14 cellular contexts compared by ENCODE assay signal in the genomic region with DNA sequence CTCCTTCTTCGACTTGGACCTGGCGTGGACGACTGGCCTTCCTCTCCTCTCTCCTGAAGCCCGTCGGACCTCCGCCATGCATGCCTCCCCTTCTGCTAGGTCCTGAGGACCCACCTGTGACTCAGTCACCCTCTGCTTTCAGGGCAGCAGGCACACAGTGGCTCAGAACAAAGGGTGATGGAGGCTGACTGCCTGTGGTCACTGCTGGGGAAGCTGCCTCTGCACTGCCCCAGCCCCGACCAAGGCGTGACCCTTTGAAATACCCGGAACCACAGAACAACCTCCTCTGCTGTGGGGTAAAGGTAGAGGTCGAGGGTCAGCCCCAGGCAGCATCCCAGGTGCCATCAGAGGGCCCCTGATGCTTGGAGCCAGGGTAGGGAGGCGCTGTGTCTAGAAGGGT. TPM values are rescaled to one million over a fixed set of nuclear protein-coding genes. Genes with fewer than 3 reads are reported as not detected.
A peak's percentile ranks its signal among the peaks of the same experiment; 100 is the strongest.
DNase-seq lines count a peak whose midpoint lies in the region; ATAC-seq and TF ChIP-seq lines count a peak whose summit lies in the region.
"Had no signal": no experiment of that assay in that cellular context is flagged by ENCODE, and none has a peak within 500 bp of the region (broad histone marks: within the 10 kb centered on the region; RNA-seq: fewer than 3 reads in every experiment).

No MANE protein-coding gene starts in this region.

- H3K27ac ChIP-seq in DOHH2 (ENCODE audit: low read depth, low read length) (no peak overlapping the region), SJCRH30 (0 out of 2 replicates have a peak overlapping the region, but pooled peaks have one; percentile 24), right atrium auricular region (peak overlapping the region; percentile 64 to 68), psoas muscle (peak overlapping the region; percentile 50)
- H3K27ac ChIP-seq: cardiac muscle cell had no signal

- H3K79me2 ChIP-seq in DOHH2 (ENCODE audit: control insufficient read depth, low read length): no peaks in the 10 kb centered on the region

- peak overlapping the region; percentile 27; the same call in 1 of the 2 replicates for H3K4me2 ChIP-seq in DOHH2 (ENCODE audit: low read length)

- no peaks in the 10 kb centered on the region for H3K9me2 ChIP-seq in DOHH2 (replicated peaks; ENCODE audit: control insufficient read depth, low read length)

- H3K36me3 ChIP-seq in DOHH2 (ENCODE audit: control insufficient read depth, low read length) (no peaks in the 10 kb centered on the region), SJCRH30 (no peaks in the 10 kb centered on the region), right atrium auricular region (no peaks in the 10 kb centered on the region), psoas muscle (ENCODE audit: insufficient read depth in 1 of 2, low read depth in 1 of 2) (no peaks in the 10 kb centered on the region)
- H3K36me3 ChIP-seq: cardiac muscle cell had no signal

- ATAC-seq in psoas muscle: no peak

- intact Hi-C loops in psoas muscle (cut with DNase I): loop anchor here in 1 of 2 donors (5.0 kb wide), 2 partner anchors 33 to 48 kb away; no protein-coding TSS in a partner anchor

- TF ChIP-seq CTCF in DOHH2 (IDR thresholded peaks at IDR 0.05; ENCODE audit: low read depth, low read length, poor library complexity, severe bottlenecking): no peak
- no peak for TF ChIP-seq CTCF in right atrium auricular region (IDR thresholded peaks at IDR 0.05)
- TF ChIP-seq CTCF in psoas muscle (IDR thresholded peaks at IDR 0.05): no peak

- H3F3A ChIP-seq in DOHH2 (ENCODE audit: control insufficient read depth, insufficient read depth): peaks cover 3% of the 10 kb centered on the region; the same call in 1 of the 2 replicates

- 70 to 85% (median 77%) methylated on average over 11 of the region's 11 CpGs for WGBS in psoas muscle, 3 donors

- no peaks in the 10 kb centered on the region for H4K20me1 ChIP-seq in DOHH2 (ENCODE audit: control insufficient read depth, insufficient read depth, low read depth, low read length)

- DNase-seq in SJCRH30 (no peak), right atrium auricular region (ENCODE audit: low spot score) (no peak), psoas muscle (no peak), DMS79 (lab: John Stamatoyannopoulos, UW) (no peak), SKM-1 treated with dmso at 0.1 percent for 144 hours (lab: John Stamatoyannopoulos, UW; ENCODE audit: unreplicated experiment) (no peak), HPDE6-E6E7 (ENCODE audit: extremely low spot score) (no peak)
- DNase-seq in activated CD4-positive, CD25-positive, alpha-beta regulatory T cell (lab: John Stamatoyannopoulos, UW): no peak
- DNase-seq: activated CD4-positive, alpha-beta T cell treated with anti-CD3 and anti-CD28 coated beads for 4 hours; DMS153; NCI-H146; NCI-H446 treated with DMSO at 0.1 percent for 48 hours had no signal

- no peaks in the 10 kb centered on the region for H3K9me3 ChIP-seq in DOHH2 (ENCODE audit: control insufficient read depth, insufficient read depth, low read length)
- H3K9me3 ChIP-seq in SJCRH30 (replicated peaks): no peaks in the 10 kb centered on the region
- no peaks in the 10 kb centered on the region for H3K9me3 ChIP-seq in right atrium auricular region
- H3K9me3 ChIP-seq in psoas muscle: no peaks in the 10 kb centered on the region

- H3K4me1 ChIP-seq in DOHH2 (ENCODE audit: control insufficient read depth, low read length): peaks cover 13% of the 10 kb centered on the region
- peaks cover 19% of the 10 kb centered on the region for H3K4me1 ChIP-seq in SJCRH30
- peaks cover 0 to 18% of the 10 kb centered on the region in 2 donors for H3K4me1 ChIP-seq in right atrium auricular region
- H3K4me1 ChIP-seq in psoas muscle: no peaks in the 10 kb centered on the region

- peaks cover 25% of the 10 kb centered on the region; the same call in 1 of the 2 replicates for H3K27me3 ChIP-seq in DOHH2 (ENCODE audit: control insufficient read depth, low read length)
- no peaks in the 10 kb centered on the region for H3K27me3 ChIP-seq in SJCRH30
- H3K27me3 ChIP-seq in right atrium auricular region: no peaks in the 10 kb centered on the region
- H3K27me3 ChIP-seq in psoas muscle (ENCODE audit: insufficient read depth in 3 of 3, low read length in 2 of 3): no peaks in the 10 kb centered on the region
- H3K27me3 ChIP-seq: cardiac muscle cell had no signal

- no peak overlapping the region for H3K4me3 ChIP-seq in DOHH2 (ENCODE audit: low read length)
- no peak overlapping the region for H3K4me3 ChIP-seq in SJCRH30
- H3K4me3 ChIP-seq in right atrium auricular region: no peak overlapping the region
- H3K4me3 ChIP-seq in psoas muscle: no peak overlapping the region
- H3K4me3 ChIP-seq: cardiac muscle cell, smooth muscle cell had no signal

RNA-seq across cellular contexts. Expression of a gene that starts 12.4 kb away (rescaled TPM):
- total RNA-seq in SJCRH30 (2014; rRNA removed; shearing (Covaris generic)): 0.04 TPM in 1 of 2 replicates, not detected in the other
- total RNA-seq in right atrium auricular region: 1 to 10 TPM in 1 of 2 donors, under 1 TPM in 1; 0.47 to 1.1 TPM
- 1 to 10 TPM in 2 of 4 donors, under 1 TPM in 1, not detected in 1; 0.26 to 7.2 (median 2.2) TPM for total RNA-seq in psoas muscle
- polyA plus RNA-seq in psoas muscle: under 1 TPM in 1 of 3 donors, not detected in 2; 0.29 TPM
- total RNA-seq: cardiac muscle cell, smooth muscle cell had no signal
- polyA plus RNA-seq: cardiac muscle cell, smooth muscle cell had no signal

RNA-seq across cellular contexts. Expression of a gene that starts 28.0 kb away (rescaled TPM):
- total RNA-seq in SJCRH30 (2014; rRNA removed; shearing (Covaris generic)): 0.14 TPM in 1 of 2 replicates, not detected in the other
- total RNA-seq in right atrium auricular region (1 to 10 TPM; 1.7 to 4.5 TPM), psoas muscle (under 1 TPM in 1 of 4 donors, not detected in 3; 0.39 TPM)
- polyA plus RNA-seq in psoas muscle: under 1 TPM; 0.09 to 0.21 (median 0.11) TPM

RNA-seq across cellular contexts. Expression of a gene that starts 44.2 kb away (rescaled TPM):
- 86.9 and 87.2 TPM in 2 replicates for total RNA-seq in SJCRH30 (2014; rRNA removed; shearing (Covaris generic))
- total RNA-seq in right atrium auricular region (10 to 100 TPM; 60.4 to 83.3 TPM), psoas muscle (10 to 100 TPM; 36.4 to 57.8 (median 41.0) TPM)
- 10 to 100 TPM; 37.1 to 79.3 (median 42.4) TPM for polyA plus RNA-seq in psoas muscle
